ENCODE assay signal across 30 cellular contexts in genomic region chr3:31436830-31437229, GRCh38.
"Had no signal": no experiment of that assay in that cellular context is flagged by ENCODE, and none has a peak within 500 bp of the region (broad histone marks: within the 10 kb centered on the region; RNA-seq: fewer than 3 reads in every experiment).

No MANE protein-coding gene starts in this region.

- H3K79me2 ChIP-seq: hepatocyte had no signal

- H3K4me1 ChIP-seq: gastroesophageal sphincter had no signal

- H3K36me3 ChIP-seq: brain microvascular endothelial cell, esophagus squamous epithelium, gastroesophageal sphincter, heart right ventricle, WERI-Rb-1 had no signal

- H2AFZ ChIP-seq: hepatocyte had no signal

- H3K27me3 Mint-ChIP-seq: activated B cell treated with CpG ODN at 0.5 μM for 24 hours; activated CD8-positive, alpha-beta T cell treated with anti-CD3 and anti-CD28 coated beads for 36 hours; activated naive CD8-positive, alpha-beta T cell; activated T-helper 17 cell treated with anti-CD3 and anti-CD28 coated beads, Interleukin-2, amount 50 U/mL, for 72 hours; central memory CD8-positive, alpha-beta T cell; dendritic cell treated with granulocyte-macrophage colony-stimulating factor and Interleukin-4, amounts not matched to agents 40 ng/mL and 50 ng/mL, for 4 days had no signal

- H3K27me3 ChIP-seq: brain microvascular endothelial cell, esophagus squamous epithelium, gastroesophageal sphincter, heart right ventricle, hepatocyte had no signal

- H3K4me3 ChIP-seq: coronary artery, dorsolateral prefrontal cortex, esophagus squamous epithelium, gastroesophageal sphincter, heart right ventricle, hepatocyte had no signal

- ATAC-seq: activated CD4-positive, CD25-positive, alpha-beta regulatory T cell treated with anti-CD3 and anti-CD28 coated beads, Interleukin-2, amount 50 U/mL, for 24 hours; activated CD8-positive, alpha-beta T cell treated with anti-CD3 and anti-CD28 coated beads for 36 hours; activated T-cell treated with anti-CD3 and anti-CD28 coated beads, Interleukin-2, amount 50 U/mL, for 4 hours; activated T-helper 17 cell treated with anti-CD3 and anti-CD28 coated beads, Interleukin-2, amount 50 U/mL, for 72 hours; gastroesophageal sphincter; heart right ventricle had no signal

- H3K4me1 Mint-ChIP-seq: activated B cell treated with CpG ODN at 0.5 μM for 24 hours; central memory CD8-positive, alpha-beta T cell had no signal

- H3K4me2 ChIP-seq: hepatocyte had no signal

- H3K27ac Mint-ChIP-seq: activated B cell treated with CpG ODN at 0.5 μM for 24 hours; activated CD8-positive, alpha-beta T cell treated with anti-CD3 and anti-CD28 coated beads for 36 hours; activated naive CD8-positive, alpha-beta T cell; activated T-helper 17 cell treated with anti-CD3 and anti-CD28 coated beads, Interleukin-2, amount 50 U/mL, for 72 hours; dendritic cell treated with granulocyte-macrophage colony-stimulating factor and Interleukin-4, amounts not matched to agents 40 ng/mL and 50 ng/mL, for 4 days; T-helper 2 cell treated with Interferon-gamma antibody and Interleukin-4, amounts not matched to agents 5 μg/mL and 100 μg/mL, for 36 hours had no signal

- H3K4me3 Mint-ChIP-seq: activated B cell treated with CpG ODN at 0.5 μM for 24 hours; activated CD8-positive, alpha-beta T cell treated with anti-CD3 and anti-CD28 coated beads for 36 hours; activated naive CD8-positive, alpha-beta T cell; activated T-cell treated with anti-CD3 and anti-CD28 coated beads, Interleukin-2, amount 50 U/mL, for 4 hours; activated T-helper 17 cell treated with anti-CD3 and anti-CD28 coated beads, Interleukin-2, amount 50 U/mL, for 72 hours; central memory CD8-positive, alpha-beta T cell; dendritic cell treated with granulocyte-macrophage colony-stimulating factor and Interleukin-4, amounts not matched to agents 40 ng/mL and 50 ng/mL, for 4 days; T-helper 2 cell treated with Interferon-gamma antibody and Interleukin-4, amounts not matched to agents 5 μg/mL and 100 μg/mL, for 36 hours had no signal

- DNase-seq: activated B cell treated with CpG ODN at 0.5 μM for 24 hours; activated CD4-positive, alpha-beta T cell treated with anti-CD3 and anti-CD28 coated beads for 48 hours; activated CD4-positive, alpha-beta T cell treated with anti-CD3 and anti-CD28 coated beads, Interleukin-2, amount 50 U/mL, for 1 hour; activated CD4-positive, alpha-beta T cell treated with anti-CD3 and anti-CD28 coated beads, Interleukin-2, amount 50 U/mL, for 48 hours; activated CD8-positive, alpha-beta memory T cell treated with anti-CD3 and anti-CD28 coated beads for 24 hours; activated CD8-positive, alpha-beta T cell treated with anti-CD3 and anti-CD28 coated beads for 36 hours; activated effector memory CD4-positive, alpha-beta T cell treated with Interleukin-2 at 50 U/mL for 16 hours; activated gamma-delta T cell treated with Interleukin-2 at 50 U/mL for 16 hours; activated naive CD4-positive, alpha-beta T cell treated with anti-CD3 and anti-CD28 coated beads, Interleukin-2, amount 50 U/mL, for 16 hours; activated naive CD4-positive, alpha-beta T cell treated with Interleukin-2 at 50 U/mL for 16 hours; activated T-cell treated with anti-CD3 and anti-CD28 coated beads, Interleukin-2, amount 50 U/mL, for 4 hours; amniotic stem cell; anterior cingulate cortex; brain microvascular endothelial cell; dorsolateral prefrontal cortex; effector memory CD4-positive, alpha-beta T cell; esophagus squamous epithelium; foreskin melanocyte; heart right ventricle; T1000; WERI-Rb-1 had no signal

- H3K27ac ChIP-seq: brain microvascular endothelial cell, coronary artery, dorsolateral prefrontal cortex, esophagus squamous epithelium, gastroesophageal sphincter, heart right ventricle, hepatocyte, WERI-Rb-1 had no signal
